ENCODE assay signal across 9 cellular contexts in genomic region chr1:184881941-184882648, GRCh38.
DNase-seq lines count a peak whose midpoint lies in the region; ATAC-seq lines count a peak whose summit lies in the region.
"Had no signal": no experiment of that assay in that cellular context is flagged by ENCODE, and none has a peak within 500 bp of the region (broad histone marks: within the 10 kb centered on the region; RNA-seq: fewer than 3 reads in every experiment).

No MANE protein-coding gene starts in this region.

- intact Hi-C loops in naive thymus-derived CD4-positive, alpha-beta T cell (cut with micrococcal nuclease), result no loop called here

- H3K4me1 ChIP-seq in naive thymus-derived CD4-positive, alpha-beta T cell (ENCODE audit: control insufficient read depth in 2 of 2, insufficient read depth in 2 of 2, low read length in 2 of 2), result no peaks in the 10 kb centered on the region

- peaks cover 0 to 10% (median 2%) of the 10 kb centered on the region in 5 donors for H3K27me3 Mint-ChIP-seq in naive thymus-derived CD4-positive, alpha-beta T cell

- H3K9me3 ChIP-seq in naive thymus-derived CD4-positive, alpha-beta T cell (ENCODE audit: control insufficient read depth in 2 of 3, low read length in 3 of 3), result no peaks in the 10 kb centered on the region

- DNase-seq in activated naive CD4-positive, alpha-beta T cell treated with anti-CD3 and anti-CD28 coated beads, Interleukin-2, amount 50 U/mL, for 72 hours (ENCODE audit: low spot score in 2 of 2), result no peak
- DNase-seq in naive thymus-derived CD4-positive, alpha-beta T cell, result no peak
- no peak for DNase-seq in activated CD8-positive, alpha-beta memory T cell treated with anti-CD3 and anti-CD28 coated beads, Interleukin-2, amount 50 U/mL, for 48 hours
- DNase-seq in NK-92 (lab: John Stamatoyannopoulos, UW; ENCODE audit: unreplicated experiment) (no peak), NCI-H524 treated with DMSO at 0.1 percent for 48 hours (lab: John Stamatoyannopoulos, UW) (no peak)
- DNase-seq: activated CD8-positive, alpha-beta memory T cell treated with anti-CD3 and anti-CD28 coated beads for 24 hours had no signal

- H3K27ac Mint-ChIP-seq in activated naive CD4-positive, alpha-beta T cell treated with anti-CD3 and anti-CD28 coated beads, Interleukin-2, amount 50 U/mL, for 72 hours, result peak overlapping the region; percentile 98 to 99
- H3K27ac Mint-ChIP-seq in naive thymus-derived CD4-positive, alpha-beta T cell, result peak overlapping the region in 1 of 9 donors; percentile 50

- no peak overlapping the region for H3K4me3 ChIP-seq in naive thymus-derived CD4-positive, alpha-beta T cell (ENCODE audit: low read length)

- no peaks in the 10 kb centered on the region for H3K27me3 ChIP-seq in naive thymus-derived CD4-positive, alpha-beta T cell (ENCODE audit: control insufficient read depth in 2 of 2, insufficient read depth in 2 of 2, low read length in 2 of 2)

- peaks cover 0 to 17% (median 0%) of the 10 kb centered on the region in 7 donors for H3K4me1 Mint-ChIP-seq in naive thymus-derived CD4-positive, alpha-beta T cell

- POLR2A ChIA-PET in naive thymus-derived CD4-positive, alpha-beta T cell (lab: Charles Lee), result no interaction called here

- CTCF ChIA-PET in naive thymus-derived CD4-positive, alpha-beta T cell (lab: Charles Lee), result no interaction called here

- H3K4me3 Mint-ChIP-seq in naive thymus-derived CD4-positive, alpha-beta T cell, result no peak overlapping the region

- H3K36me3 ChIP-seq in naive thymus-derived CD4-positive, alpha-beta T cell (ENCODE audit: control insufficient read depth in 2 of 3, insufficient read depth in 3 of 3, low read length in 3 of 3), result no peaks in the 10 kb centered on the region

- peaks cover 4 to 38% of the 10 kb centered on the region in 2 donors for H3K36me3 Mint-ChIP-seq in activated naive CD4-positive, alpha-beta T cell treated with anti-CD3 and anti-CD28 coated beads, Interleukin-2, amount 50 U/mL, for 72 hours
- peaks cover 0 to 23% (median 0%) of the 10 kb centered on the region in 5 donors for H3K36me3 Mint-ChIP-seq in naive thymus-derived CD4-positive, alpha-beta T cell

- peaks cover 0 to 10% of the 10 kb centered on the region in 2 donors for H3K9me3 Mint-ChIP-seq in activated naive CD4-positive, alpha-beta T cell treated with anti-CD3 and anti-CD28 coated beads, Interleukin-2, amount 50 U/mL, for 72 hours
- no peaks in the 10 kb centered on the region for H3K9me3 Mint-ChIP-seq in naive thymus-derived CD4-positive, alpha-beta T cell

- ATAC-seq in GM18520 (IDR thresholded peaks at IDR 0.05; ENCODE audit: unreplicated experiment) (peak; percentile 43), HG02642 (IDR thresholded peaks at IDR 0.05; ENCODE audit: poor library complexity, unreplicated experiment) (peak; percentile 46), HG03457 (IDR thresholded peaks at IDR 0.05; ENCODE audit: unreplicated experiment) (no peak)
- ATAC-seq in activated naive CD4-positive, alpha-beta T cell treated with anti-CD3 and anti-CD28 coated beads, Interleukin-2, amount 50 U/mL, for 72 hours, result peak; percentile 77 to 86
- peak; percentile 34 for ATAC-seq in naive thymus-derived CD4-positive, alpha-beta T cell

- H3K27ac ChIP-seq in naive thymus-derived CD4-positive, alpha-beta T cell (ENCODE audit: low read depth, low read length), result no peak overlapping the region
